Comparison of ENCODE assay signal across 22 cellular contexts in genomic region chr1:5269901-5270300, GRCh38.
"Had no signal": no experiment of that assay in that cellular context is flagged by ENCODE, and none has a peak within 500 bp of the region (broad histone marks: within the 10 kb centered on the region; RNA-seq: fewer than 3 reads in every experiment).

No MANE protein-coding gene starts in this region.

- H3K4me3 ChIP-seq: SJSA1, SK-N-MC had no signal

- H3K27me3 ChIP-seq: SJSA1 had no signal

- H3K4me1 ChIP-seq: SJSA1 had no signal

- FAIRE-seq: RCC 7860 had no signal

- H3K36me3 ChIP-seq: SJSA1 had no signal

- H3K27ac ChIP-seq: SJSA1, SK-N-MC had no signal

- DNase-seq: KBM-7, MV-4-11, NCI-H1092, NCI-H1105 treated with DMSO at 0.1 percent for 48 hours, NCI-H1417 treated with DMSO at 0.1 percent for 48 hours, NCI-H146, NCI-H1694 treated with DMSO at 0.1 percent for 48 hours, NCI-H1930, NCI-H2081, NCI-H2171, NCI-H226, NCI-H446, NCI-H510A, NCI-H524 treated with DMSO at 0.1 percent for 48 hours, NCI-H69, NCI-H774, Right ventricle myocardium superior, RPMI8226, SIG-M5 had no signal
